Comparison of ENCODE assay signal across 8 cellular contexts in the genomic region with DNA sequence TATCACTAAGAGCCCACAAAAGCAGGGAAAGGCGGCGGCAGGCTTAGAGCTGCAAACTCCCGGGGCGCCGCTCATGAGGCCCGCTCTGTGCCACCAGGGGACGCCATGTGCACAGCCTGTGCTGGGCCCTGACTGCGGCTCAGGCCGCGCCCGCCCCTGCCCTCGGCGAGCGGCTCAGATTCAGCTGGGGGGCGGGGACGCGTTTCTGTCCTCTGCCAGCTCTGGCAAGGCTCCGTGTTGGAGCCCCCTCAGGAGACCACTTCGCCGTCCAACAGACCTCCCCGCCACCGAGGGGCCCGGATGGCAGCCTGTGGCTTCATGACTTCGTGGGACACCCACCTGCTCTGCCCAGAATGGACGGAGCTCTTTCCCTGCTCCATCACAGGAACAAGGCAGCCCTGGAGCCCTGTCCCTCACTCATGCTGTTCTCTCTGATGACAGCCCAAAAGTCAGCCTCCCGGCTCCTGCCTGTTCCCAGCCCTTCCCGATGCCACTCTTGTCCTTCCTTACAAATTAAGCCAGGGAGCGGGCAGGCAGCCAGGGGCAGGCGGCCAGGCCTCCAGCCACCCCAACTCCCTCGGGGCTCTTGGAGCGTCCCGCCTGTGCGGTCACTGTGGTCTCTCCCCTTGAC.
A peak's percentile ranks its signal among the peaks of the same experiment; 100 is the strongest.
DNase-seq lines count a peak whose midpoint lies in the region; ATAC-seq and FAIRE-seq lines count a peak whose summit lies in the region.

No MANE protein-coding gene starts in this region.

- peak; percentile 85 for ATAC-seq in GM21576 (IDR thresholded peaks at IDR 0.05; ENCODE audit: unreplicated experiment)

- no peak for FAIRE-seq in frontal cortex (lab: Jason Lieb, UNC)

- peak; percentile 37 for DNase-seq in DMS79 (lab: John Stamatoyannopoulos, UW)
- peak; percentile 55 for DNase-seq in Jurkat, Clone E6-1 (ENCODE audit: low read depth, low spot score)
- DNase-seq in RPMI8226: peak; percentile 71
- DNase-seq in activated effector memory CD4-positive, alpha-beta T cell treated with anti-CD3 and anti-CD28 coated beads, Interleukin-2, amount 50 U/mL, for 16 hours: peak; percentile 92
- DNase-seq in frontal cortex (ENCODE audit: low spot score in 2 of 2): peak; percentile 77 to 90
- peak; percentile 42 for DNase-seq in occipital lobe (lab: John Stamatoyannopoulos, UW)
- DNase-seq in superior temporal gyrus (ENCODE audit: extremely low spot score): peak; percentile 81

- peak overlapping the region; percentile 30 for H3K4me3 ChIP-seq in Jurkat, Clone E6-1 (ENCODE audit: low read length)

Comparison
In these comparisons a context has a peak if more than half of its experiments do, and no peak if none do; other contexts are left out.
1. Peak in every context shown above with its lines: DNase-seq, ATAC-seq and H3K4me3 ChIP-seq.
2. DNase-seq: peak in every context shown above with its lines; median percentile 92 in activated effector memory CD4-positive, alpha-beta T cell treated with anti-CD3 and anti-CD28 coated beads, Interleukin-2, amount 50 U/mL, for 16 hours; 84 in frontal cortex; 81 in superior temporal gyrus; 71 in RPMI8226; 55 in Jurkat, Clone E6-1; 42 in occipital lobe; 37 in DMS79.